ENCODE assay signal across 21 cellular contexts in the genomic region with DNA sequence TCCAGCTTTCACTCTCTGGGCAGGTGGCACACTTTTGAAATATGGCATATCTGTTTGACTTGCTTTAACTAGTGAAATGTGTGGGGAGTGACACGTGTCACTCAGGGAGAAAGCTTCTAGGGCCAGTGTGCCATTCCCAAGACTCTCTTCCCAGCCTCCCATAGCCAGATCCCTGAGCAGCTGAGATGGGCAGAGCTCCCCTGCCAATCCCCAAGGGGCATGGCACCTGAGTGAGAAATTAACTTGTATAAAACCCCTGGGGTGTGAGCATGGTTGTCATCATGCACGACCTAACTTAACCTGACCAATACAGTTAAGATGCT. TPM values are rescaled to one million over a fixed set of nuclear protein-coding genes. Genes with fewer than 3 reads are reported as not detected.
"Had no signal": no experiment of that assay in that cellular context is flagged by ENCODE, and none has a peak within 500 bp of the region (broad histone marks: within the 10 kb centered on the region; RNA-seq: fewer than 3 reads in every experiment).

No MANE protein-coding gene starts in this region.

- H3K27me3 ChIP-seq: brain microvascular endothelial cell, right atrium auricular region had no signal

- H3K9me3 Mint-ChIP-seq: central memory CD8-positive, alpha-beta T cell had no signal

- H3K4me3 ChIP-seq: left ventricle myocardium inferior, right atrium auricular region had no signal

- ATAC-seq: activated T-cell treated with anti-CD3 and anti-CD28 coated beads, Interleukin-2, amount 50 U/mL, for 72 hours had no signal

- H3K4me1 Mint-ChIP-seq: memory B cell had no signal

- H3K9me3 ChIP-seq: left ventricle myocardium inferior, right atrium auricular region had no signal

- DNase-seq: activated CD4-positive, alpha-beta memory T cell treated with anti-CD3 and anti-CD28 coated beads for 36 hours; activated gamma-delta T cell treated with Interleukin-2 at 50 U/mL for 16 hours; activated T-cell treated with anti-CD3 and anti-CD28 coated beads, Interleukin-2, amount 50 U/mL, for 72 hours; amygdala; brain microvascular endothelial cell; effector CD8-positive, alpha-beta T cell; foreskin fibroblast; hippocampal formation; kidney; left ventricle myocardium inferior; nephron progenitor cell; occipital lobe; stimulated activated CD4-positive, alpha-beta T cell treated with anti-CD3 and anti-CD28 coated beads, Interleukin-2, amount 100 ng/mL, for 48 hours; stimulated activated naive B cell treated with anti-CD40 and anti-IgM and Interleukin-4, amounts not matched to agents 10 μg/mL and 1 μg/mL and 100 μg/mL, for 72 hours; T-helper 9 cell had no signal

- H3K4me3 Mint-ChIP-seq: activated CD4-positive, alpha-beta memory T cell treated with anti-CD3 and anti-CD28 coated beads for 36 hours; central memory CD8-positive, alpha-beta T cell; memory B cell; nephron progenitor cell; stimulated activated naive B cell treated with anti-CD40 and anti-IgM and Interleukin-4, amounts not matched to agents 10 μg/mL and 1 μg/mL and 100 μg/mL, for 72 hours had no signal

- H3K4me1 ChIP-seq: left ventricle myocardium inferior, right atrium auricular region had no signal

- H3K36me3 Mint-ChIP-seq: activated CD4-positive, alpha-beta memory T cell treated with anti-CD3 and anti-CD28 coated beads for 36 hours; memory B cell; stimulated activated naive B cell treated with anti-CD40 and anti-IgM and Interleukin-4, amounts not matched to agents 10 μg/mL and 1 μg/mL and 100 μg/mL, for 72 hours had no signal

- H3K36me3 ChIP-seq: brain microvascular endothelial cell, left ventricle myocardium inferior, right atrium auricular region had no signal

- H3K27ac Mint-ChIP-seq: activated CD4-positive, alpha-beta memory T cell treated with anti-CD3 and anti-CD28 coated beads for 36 hours; memory B cell; nephron progenitor cell; progenitor cell of endocrine pancreas; stimulated activated naive B cell treated with anti-CD40 and anti-IgM and Interleukin-4, amounts not matched to agents 10 μg/mL and 1 μg/mL and 100 μg/mL, for 72 hours had no signal

- H3K27ac ChIP-seq: brain microvascular endothelial cell, left ventricle myocardium inferior, right atrium auricular region had no signal

RNA-seq across cellular contexts. Expression of gene MARCO, which starts 39.0 kb away (rescaled TPM):
- total RNA-seq: activated CD4-positive, alpha-beta memory T cell treated with anti-CD3 and anti-CD28 coated beads for 36 hours; activated T-cell treated with anti-CD3 and anti-CD28 coated beads, Interleukin-2, amount 50 U/mL, for 72 hours; endothelial cell of umbilical vein; progenitor cell of endocrine pancreas had no signal
- polyA plus RNA-seq: endothelial cell of umbilical vein had no signal

RNA-seq across cellular contexts. Expression of gene EN1, which starts 55.5 kb away (rescaled TPM):
- total RNA-seq: activated CD4-positive, alpha-beta memory T cell treated with anti-CD3 and anti-CD28 coated beads for 36 hours; activated T-cell treated with anti-CD3 and anti-CD28 coated beads, Interleukin-2, amount 50 U/mL, for 72 hours; endothelial cell of umbilical vein; left ventricle myocardium inferior; mucosa of gallbladder; occipital lobe; right atrium auricular region had no signal
- polyA plus RNA-seq: endothelial cell of umbilical vein had no signal
